Comparison of ENCODE assay signal across 1 cellular context in the genomic region with DNA sequence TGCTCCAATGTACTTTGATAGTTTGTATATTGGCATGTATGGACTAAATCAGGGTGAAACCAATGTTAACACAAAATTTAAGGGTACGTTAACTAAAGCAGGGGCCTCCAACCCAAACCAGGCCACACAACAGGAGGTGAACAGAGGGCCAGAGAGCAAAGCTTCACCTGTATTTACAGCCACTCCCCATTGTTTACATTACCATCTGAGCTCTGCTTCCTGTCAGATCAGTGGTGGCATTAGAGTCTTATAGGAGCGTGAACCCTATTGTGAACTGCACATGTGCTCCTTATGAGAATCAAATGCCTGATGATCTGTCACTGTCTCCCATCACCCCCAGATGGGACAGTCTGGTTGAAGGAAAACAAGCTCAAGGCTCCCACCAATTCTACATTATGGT.
TF ChIP-seq lines count a peak whose summit lies in the region.

No MANE protein-coding gene starts in this region.

TF ChIP-seq in HepG2, 621 proteins besides CTCF, POLR2A, EP300 and RAD21 (continued from another document):
- TF ChIP-seq, protein P1, sequence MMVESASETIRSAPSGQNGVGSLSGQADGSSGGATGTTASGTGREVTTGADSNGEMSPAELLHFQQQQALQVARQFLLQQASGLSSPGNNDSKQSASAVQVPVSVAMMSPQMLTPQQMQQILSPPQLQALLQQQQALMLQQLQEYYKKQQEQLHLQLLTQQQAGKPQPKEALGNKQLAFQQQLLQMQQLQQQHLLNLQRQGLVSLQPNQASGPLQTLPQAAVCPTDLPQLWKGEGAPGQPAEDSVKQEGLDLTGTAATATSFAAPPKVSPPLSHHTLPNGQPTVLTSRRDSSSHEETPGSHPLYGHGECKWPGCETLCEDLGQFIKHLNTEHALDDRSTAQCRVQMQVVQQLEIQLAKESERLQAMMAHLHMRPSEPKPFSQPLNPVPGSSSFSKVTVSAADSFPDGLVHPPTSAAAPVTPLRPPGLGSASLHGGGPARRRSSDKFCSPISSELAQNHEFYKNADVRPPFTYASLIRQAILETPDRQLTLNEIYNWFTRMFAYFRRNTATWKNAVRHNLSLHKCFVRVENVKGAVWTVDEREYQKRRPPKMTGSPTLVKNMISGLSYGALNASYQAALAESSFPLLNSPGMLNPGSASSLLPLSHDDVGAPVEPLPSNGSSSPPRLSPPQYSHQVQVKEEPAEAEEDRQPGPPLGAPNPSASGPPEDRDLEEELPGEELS (CRISPR knock-in tag; IDR thresholded peaks at IDR 0.05) = peak; percentile 35; the same call in 1 of the 2 replicates
- TF ChIP-seq, protein P2, sequence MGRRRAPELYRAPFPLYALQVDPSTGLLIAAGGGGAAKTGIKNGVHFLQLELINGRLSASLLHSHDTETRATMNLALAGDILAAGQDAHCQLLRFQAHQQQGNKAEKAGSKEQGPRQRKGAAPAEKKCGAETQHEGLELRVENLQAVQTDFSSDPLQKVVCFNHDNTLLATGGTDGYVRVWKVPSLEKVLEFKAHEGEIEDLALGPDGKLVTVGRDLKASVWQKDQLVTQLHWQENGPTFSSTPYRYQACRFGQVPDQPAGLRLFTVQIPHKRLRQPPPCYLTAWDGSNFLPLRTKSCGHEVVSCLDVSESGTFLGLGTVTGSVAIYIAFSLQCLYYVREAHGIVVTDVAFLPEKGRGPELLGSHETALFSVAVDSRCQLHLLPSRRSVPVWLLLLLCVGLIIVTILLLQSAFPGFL (CRISPR knock-in tag; IDR thresholded peaks at IDR 0.05) = no peak
- TF ChIP-seq SP5 (CRISPR knock-in tag; IDR thresholded peaks at IDR 0.05; ENCODE audit: borderline replicate concordance, low read depth) = peak; percentile 78
- TF ChIP-seq GABPA (IDR thresholded peaks at IDR 0.05; ENCODE audit: low read depth, low read length) = no peak
- TF ChIP-seq GABPA (CRISPR knock-in tag; IDR thresholded peaks at IDR 0.05; ENCODE audit: low read depth) = 0 out of 2 replicates have a peak, but pooled peaks have one; percentile 14
- TF ChIP-seq, protein P3, sequence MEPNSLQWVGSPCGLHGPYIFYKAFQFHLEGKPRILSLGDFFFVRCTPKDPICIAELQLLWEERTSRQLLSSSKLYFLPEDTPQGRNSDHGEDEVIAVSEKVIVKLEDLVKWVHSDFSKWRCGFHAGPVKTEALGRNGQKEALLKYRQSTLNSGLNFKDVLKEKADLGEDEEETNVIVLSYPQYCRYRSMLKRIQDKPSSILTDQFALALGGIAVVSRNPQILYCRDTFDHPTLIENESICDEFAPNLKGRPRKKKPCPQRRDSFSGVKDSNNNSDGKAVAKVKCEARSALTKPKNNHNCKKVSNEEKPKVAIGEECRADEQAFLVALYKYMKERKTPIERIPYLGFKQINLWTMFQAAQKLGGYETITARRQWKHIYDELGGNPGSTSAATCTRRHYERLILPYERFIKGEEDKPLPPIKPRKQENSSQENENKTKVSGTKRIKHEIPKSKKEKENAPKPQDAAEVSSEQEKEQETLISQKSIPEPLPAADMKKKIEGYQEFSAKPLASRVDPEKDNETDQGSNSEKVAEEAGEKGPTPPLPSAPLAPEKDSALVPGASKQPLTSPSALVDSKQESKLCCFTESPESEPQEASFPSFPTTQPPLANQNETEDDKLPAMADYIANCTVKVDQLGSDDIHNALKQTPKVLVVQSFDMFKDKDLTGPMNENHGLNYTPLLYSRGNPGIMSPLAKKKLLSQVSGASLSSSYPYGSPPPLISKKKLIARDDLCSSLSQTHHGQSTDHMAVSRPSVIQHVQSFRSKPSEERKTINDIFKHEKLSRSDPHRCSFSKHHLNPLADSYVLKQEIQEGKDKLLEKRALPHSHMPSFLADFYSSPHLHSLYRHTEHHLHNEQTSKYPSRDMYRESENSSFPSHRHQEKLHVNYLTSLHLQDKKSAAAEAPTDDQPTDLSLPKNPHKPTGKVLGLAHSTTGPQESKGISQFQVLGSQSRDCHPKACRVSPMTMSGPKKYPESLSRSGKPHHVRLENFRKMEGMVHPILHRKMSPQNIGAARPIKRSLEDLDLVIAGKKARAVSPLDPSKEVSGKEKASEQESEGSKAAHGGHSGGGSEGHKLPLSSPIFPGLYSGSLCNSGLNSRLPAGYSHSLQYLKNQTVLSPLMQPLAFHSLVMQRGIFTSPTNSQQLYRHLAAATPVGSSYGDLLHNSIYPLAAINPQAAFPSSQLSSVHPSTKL (CRISPR knock-in tag; IDR thresholded peaks at IDR 0.05) = 0 out of 2 replicates have a peak, but pooled peaks have one; percentile 10
- TF ChIP-seq ETV5 (CRISPR knock-in tag; IDR thresholded peaks at IDR 0.05; ENCODE audit: borderline replicate concordance) = peak; percentile 21; the same call in 1 of the 2 replicates
- TF ChIP-seq FOXA1 (IDR thresholded peaks at IDR 0.05) = no peak
- peak; percentile 39; the same call in 1 of the 2 replicates for TF ChIP-seq FOXA1 (CRISPR knock-in tag; IDR thresholded peaks at IDR 0.05)
- TF ChIP-seq, protein P4, sequence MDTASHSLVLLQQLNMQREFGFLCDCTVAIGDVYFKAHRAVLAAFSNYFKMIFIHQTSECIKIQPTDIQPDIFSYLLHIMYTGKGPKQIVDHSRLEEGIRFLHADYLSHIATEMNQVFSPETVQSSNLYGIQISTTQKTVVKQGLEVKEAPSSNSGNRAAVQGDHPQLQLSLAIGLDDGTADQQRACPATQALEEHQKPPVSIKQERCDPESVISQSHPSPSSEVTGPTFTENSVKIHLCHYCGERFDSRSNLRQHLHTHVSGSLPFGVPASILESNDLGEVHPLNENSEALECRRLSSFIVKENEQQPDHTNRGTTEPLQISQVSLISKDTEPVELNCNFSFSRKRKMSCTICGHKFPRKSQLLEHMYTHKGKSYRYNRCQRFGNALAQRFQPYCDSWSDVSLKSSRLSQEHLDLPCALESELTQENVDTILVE (CRISPR knock-in tag; IDR thresholded peaks at IDR 0.05) = no peak
- peak; percentile 61 for TF ChIP-seq FOXA3 (CRISPR knock-in tag; IDR thresholded peaks at IDR 0.05)
- no peak for TF ChIP-seq ZNF17 (CRISPR knock-in tag; IDR thresholded peaks at IDR 0.05)
- TF ChIP-seq FOXP1 (IDR thresholded peaks at IDR 0.05) = no peak
- peak; percentile 62; the same call in 1 of the 2 replicates for TF ChIP-seq FOXP1 (CRISPR knock-in tag; IDR thresholded peaks at IDR 0.05)
